Comparison of ENCODE assay signal across 8 cellular contexts in genomic region chr3:141412087-141412935, GRCh38. TPM values are rescaled to one million over a fixed set of nuclear protein-coding genes. Genes with fewer than 3 reads are reported as not detected.
DNase-seq lines count a peak whose midpoint lies in the region; ATAC-seq and TF ChIP-seq lines count a peak whose summit lies in the region.

No MANE protein-coding gene starts in this region.

- H3K27me3 ChIP-seq in RWPE2 (ENCODE audit: insufficient read depth, poor library complexity, severe bottlenecking): no peaks in the 10 kb centered on the region
- H3K27me3 ChIP-seq in skeletal muscle satellite cell (ENCODE audit: control insufficient read depth, insufficient read depth, low read length): no peaks in the 10 kb centered on the region

- peak overlapping the region; percentile 87 for H3K9ac ChIP-seq in skeletal muscle satellite cell (ENCODE audit: low read depth, low read length)

- DNase-seq in DMS153 treated with DMSO at 0.1 percent for 48 hours (lab: John Stamatoyannopoulos, UW; ENCODE audit: unreplicated experiment) (peak; percentile 82), RWPE2 (ENCODE audit: low spot score) (no peak), anterior cingulate cortex (lab: John Stamatoyannopoulos, UW) (peak in 31 of 58 donors; percentile 17 to 68 (median 35)), hippocampal formation (lab: John Stamatoyannopoulos, UW) (peak; percentile 38 to 78)

- peak overlapping the region; percentile 96 for H3K27ac ChIP-seq in RWPE2 (ENCODE audit: poor library complexity, severe bottlenecking)

- H3K4me1 ChIP-seq in RWPE2 (ENCODE audit: insufficient read depth, poor library complexity, severe bottlenecking): peaks cover 66% of the 10 kb centered on the region
- H3K4me1 ChIP-seq in skeletal muscle satellite cell (ENCODE audit: control insufficient read depth, insufficient read depth, low read length): peaks cover 70% of the 10 kb centered on the region

- no peak overlapping the region for H3K4me3 ChIP-seq in RWPE2 (ENCODE audit: severe bottlenecking)
- H3K4me3 ChIP-seq in skeletal muscle satellite cell (ENCODE audit: low read length): peak overlapping the region; percentile 46

- peak overlapping the region; percentile 76 for H3K4me2 ChIP-seq in skeletal muscle satellite cell (ENCODE audit: low read length)

- TF ChIP-seq CTCF in RWPE2 (IDR thresholded peaks at IDR 0.05; ENCODE audit: poor library complexity, severe bottlenecking): no peak

- H3K9me3 ChIP-seq in RWPE2 (ENCODE audit: severe bottlenecking) (no peaks in the 10 kb centered on the region), skeletal muscle satellite cell (replicated peaks; ENCODE audit: low read length) (no peaks in the 10 kb centered on the region)

- peaks cover 63% of the 10 kb centered on the region for H3K36me3 ChIP-seq in RWPE2 (ENCODE audit: low read depth)
- H3K36me3 ChIP-seq in skeletal muscle satellite cell (ENCODE audit: insufficient read depth, low read length): peaks cover 66% of the 10 kb centered on the region

- peak; percentile 36 for ATAC-seq in HG02642 (IDR thresholded peaks at IDR 0.05; ENCODE audit: poor library complexity, unreplicated experiment)
- peak; percentile 50 for ATAC-seq in RWPE2 (ENCODE audit: low read depth)
- no peak for ATAC-seq in GM19035 (IDR thresholded peaks at IDR 0.05; ENCODE audit: unreplicated experiment)
- ATAC-seq in GM21737 (IDR thresholded peaks at IDR 0.05; ENCODE audit: unreplicated experiment): no peak

RNA-seq across cellular contexts. Expression of gene ZBTB38, which starts 44.0 kb away (rescaled TPM):
- total RNA-seq in skeletal muscle satellite cell (2012; rRNA removed): 73.2 and 78.1 TPM in 2 replicates

Comparison
In these comparisons a context has a peak if more than half of its experiments do, and no peak if none do; other contexts are left out.
1. ATAC-seq: peak in HG02642 (single experiment) and RWPE2 (single experiment); none in GM19035 (single experiment) and GM21737 (single experiment).